Comparison of ENCODE assay signal across 1 cellular context in genomic region chr19:45641274-45642105, GRCh38.
TF ChIP-seq lines count a peak whose summit lies in the region.

No MANE protein-coding gene starts in this region.

TF ChIP-seq in HepG2, 621 proteins besides CTCF, POLR2A, EP300 and RAD21 (continued from another document and continues in another):
- 0 out of 2 replicates have a peak, but pooled peaks have one; percentile 76 for TF ChIP-seq MTERF4 (CRISPR knock-in tag; IDR thresholded peaks at IDR 0.05)
- 0 out of 2 replicates have a peak, but pooled peaks have one; percentile 61 for TF ChIP-seq REL (CRISPR knock-in tag; conservative IDR thresholded peaks at IDR 0.05)
- no peak for TF ChIP-seq ZNF512B (CRISPR knock-in tag; IDR thresholded peaks at IDR 0.05; ENCODE audit: borderline replicate concordance)
- no peak for TF ChIP-seq ZNF264 (CRISPR knock-in tag; IDR thresholded peaks at IDR 0.05)
- TF ChIP-seq SIN3B (IDR thresholded peaks at IDR 0.05; ENCODE audit: low read length): no peak
- TF ChIP-seq NFYB (CRISPR knock-in tag; IDR thresholded peaks at IDR 0.05): no peak
- TF ChIP-seq ZNF724P (CRISPR knock-in tag; IDR thresholded peaks at IDR 0.05; ENCODE audit: borderline replicate concordance): 0 out of 2 replicates have a peak, but pooled peaks have one; percentile 31
- no peak for TF ChIP-seq SRSF4 (IDR thresholded peaks at IDR 0.05; ENCODE audit: low read depth, low read length, poor library complexity, severe bottlenecking)
- no peak for TF ChIP-seq SMAD9 (CRISPR knock-in tag; IDR thresholded peaks at IDR 0.05)
- no peak for TF ChIP-seq ZSCAN30 (CRISPR knock-in tag; IDR thresholded peaks at IDR 0.05)
- TF ChIP-seq HMG20A (CRISPR knock-in tag; IDR thresholded peaks at IDR 0.05; ENCODE audit: borderline replicate concordance): no peak
- TF ChIP-seq SPEN (CRISPR knock-in tag; IDR thresholded peaks at IDR 0.05; ENCODE audit: low read depth): peak; percentile 57; the same call in 1 of the 2 replicates
- TF ChIP-seq GATAD2A (CRISPR knock-in tag; IDR thresholded peaks at IDR 0.05): 0 out of 2 replicates have a peak, but pooled peaks have one; percentile 18
- TF ChIP-seq NR2F6 (IDR thresholded peaks at IDR 0.05): no peak
- TF ChIP-seq NR2F6 (CRISPR knock-in tag; IDR thresholded peaks at IDR 0.05): 0 out of 2 replicates have a peak, but pooled peaks have one; percentile 21
- TF ChIP-seq CREB1 (IDR thresholded peaks at IDR 0.05): no peak
- TF ChIP-seq CREB1 (CRISPR knock-in tag; IDR thresholded peaks at IDR 0.05): no peak
- no peak for TF ChIP-seq ZBTB42 (CRISPR knock-in tag; IDR thresholded peaks at IDR 0.05)
- TF ChIP-seq MLXIP (CRISPR knock-in tag; IDR thresholded peaks at IDR 0.05; ENCODE audit: borderline replicate concordance): no peak
- no peak for TF ChIP-seq ZMYM3 (CRISPR knock-in tag; IDR thresholded peaks at IDR 0.05)
- 0 out of 2 replicates have a peak, but pooled peaks have one; percentile 47 for TF ChIP-seq NAIF1 (CRISPR knock-in tag; IDR thresholded peaks at IDR 0.05; ENCODE audit: borderline replicate concordance)
- no peak for TF ChIP-seq NFRKB (IDR thresholded peaks at IDR 0.05)
- 0 out of 2 replicates have a peak, but pooled peaks have one; percentile 4 for TF ChIP-seq KMT2B (CRISPR knock-in tag; IDR thresholded peaks at IDR 0.05)
- TF ChIP-seq MAF1 (CRISPR knock-in tag; IDR thresholded peaks at IDR 0.05; ENCODE audit: borderline replicate concordance): 0 out of 2 replicates have a peak, but pooled peaks have one; percentile 37
- no peak for TF ChIP-seq ARNTL (CRISPR knock-in tag; IDR thresholded peaks at IDR 0.05)
- TF ChIP-seq ZNF562 (CRISPR knock-in tag; IDR thresholded peaks at IDR 0.05; ENCODE audit: borderline replicate concordance): no peak
- TF ChIP-seq KDM4B (CRISPR knock-in tag; IDR thresholded peaks at IDR 0.05): no peak
- TF ChIP-seq ZNF691 (CRISPR knock-in tag; IDR thresholded peaks at IDR 0.05; ENCODE audit: borderline replicate concordance, low read depth): 0 out of 2 replicates have a peak, but pooled peaks have one; percentile 22
- no peak for TF ChIP-seq ZNF589 (CRISPR knock-in tag; conservative IDR thresholded peaks at IDR 0.05)
- TF ChIP-seq RNF2 (conservative IDR thresholded peaks at IDR 0.05; ENCODE audit: low read depth): no peak
- TF ChIP-seq ZNF83 (CRISPR knock-in tag; IDR thresholded peaks at IDR 0.05; ENCODE audit: borderline replicate concordance): 0 out of 2 replicates have a peak, but pooled peaks have one; percentile 13
- TF ChIP-seq U2AF1 (optimal IDR thresholded peaks at IDR 0.05; ENCODE audit: low read depth, low read length): peak; percentile 79
- peak; percentile 18; the same call in 1 of the 2 replicates for TF ChIP-seq MEF2D (CRISPR knock-in tag; IDR thresholded peaks at IDR 0.05)
- TF ChIP-seq ZNF224 (CRISPR knock-in tag; IDR thresholded peaks at IDR 0.05): 0 out of 2 replicates have a peak, but pooled peaks have one; percentile 35
- TF ChIP-seq ZNF576 (CRISPR knock-in tag; IDR thresholded peaks at IDR 0.05): no peak
- no peak for TF ChIP-seq ZNF574 (CRISPR knock-in tag; IDR thresholded peaks at IDR 0.05)
- TF ChIP-seq DMAP1 (CRISPR knock-in tag; IDR thresholded peaks at IDR 0.05): 0 out of 2 replicates have a peak, but pooled peaks have one; percentile 31
- TF ChIP-seq ZNF772 (CRISPR knock-in tag; IDR thresholded peaks at IDR 0.05): no peak
- TF ChIP-seq ZNF557 (CRISPR knock-in tag; IDR thresholded peaks at IDR 0.05): no peak
- peak; percentile 45; the same call in 1 of the 2 replicates for TF ChIP-seq ZFX (CRISPR knock-in tag; IDR thresholded peaks at IDR 0.05; ENCODE audit: low read depth)
- TF ChIP-seq REPIN1 (CRISPR knock-in tag; IDR thresholded peaks at IDR 0.05; ENCODE audit: borderline replicate concordance, low read depth): no peak
- no peak for TF ChIP-seq ZNF282 (IDR thresholded peaks at IDR 0.05; ENCODE audit: partially characterized antibody)
- no peak for TF ChIP-seq ZNF597 (CRISPR knock-in tag; IDR thresholded peaks at IDR 0.05)
- no peak for TF ChIP-seq ARID3A (IDR thresholded peaks at IDR 0.05; ENCODE audit: low read depth, low read length)
- TF ChIP-seq ETV5 (CRISPR knock-in tag; IDR thresholded peaks at IDR 0.05; ENCODE audit: borderline replicate concordance): no peak
- TF ChIP-seq ZNF768 (CRISPR knock-in tag; IDR thresholded peaks at IDR 0.05): no peak; the same call in 1 of the 2 replicates
- no peak; the same call in 1 of the 2 replicates for TF ChIP-seq SATB2 (CRISPR knock-in tag; IDR thresholded peaks at IDR 0.05)
- TF ChIP-seq HOMEZ (CRISPR knock-in tag; IDR thresholded peaks at IDR 0.05; ENCODE audit: low read depth): 0 out of 2 replicates have a peak, but pooled peaks have one; percentile 27
- TF ChIP-seq ZNF451 (CRISPR knock-in tag; IDR thresholded peaks at IDR 0.05): no peak
- no peak for TF ChIP-seq CENPX (CRISPR knock-in tag; IDR thresholded peaks at IDR 0.05)
- TF ChIP-seq ZNF746 (CRISPR knock-in tag; IDR thresholded peaks at IDR 0.05): 0 out of 2 replicates have a peak, but pooled peaks have one; percentile 11
- TF ChIP-seq JARID2 (CRISPR knock-in tag; IDR thresholded peaks at IDR 0.05; ENCODE audit: insufficient replicate concordance): no peak
- TF ChIP-seq ZNF414 (CRISPR knock-in tag; IDR thresholded peaks at IDR 0.05): peak; percentile 81; the same call in 1 of the 2 replicates
- no peak for TF ChIP-seq SOX6 (IDR thresholded peaks at IDR 0.05)
- TF ChIP-seq SOX6 (CRISPR knock-in tag; IDR thresholded peaks at IDR 0.05): no peak
- TF ChIP-seq TARDBP (CRISPR knock-in tag; IDR thresholded peaks at IDR 0.05): no peak
- no peak for TF ChIP-seq FOXP1 (IDR thresholded peaks at IDR 0.05)
- no peak for TF ChIP-seq FOXP1 (CRISPR knock-in tag; IDR thresholded peaks at IDR 0.05)
